1 cellular context compared by ENCODE assay signal in genomic region chr17:40151414-40151955, GRCh38.
TF ChIP-seq lines count a peak whose summit lies in the region.

No MANE protein-coding gene starts in this region.

TF ChIP-seq in SK-N-SH, 30 proteins besides CTCF, POLR2A, EP300 and RAD21 (continued from another document):
- no peak for TF ChIP-seq REST (IDR thresholded peaks at IDR 0.05; ENCODE audit: low read depth, low read length)
- TF ChIP-seq, protein P1, sequence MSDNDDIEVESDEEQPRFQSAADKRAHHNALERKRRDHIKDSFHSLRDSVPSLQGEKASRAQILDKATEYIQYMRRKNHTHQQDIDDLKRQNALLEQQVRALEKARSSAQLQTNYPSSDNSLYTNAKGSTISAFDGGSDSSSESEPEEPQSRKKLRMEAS (IDR thresholded peaks at IDR 0.05; ENCODE audit: low read depth): no peak
- no peak for TF ChIP-seq NRF1 (IDR thresholded peaks at IDR 0.05; ENCODE audit: low read depth, low read length)
- TF ChIP-seq GATA2 (CRISPR knock-in tag; IDR thresholded peaks at IDR 0.05): no peak
- no peak for TF ChIP-seq GABPA (IDR thresholded peaks at IDR 0.05; ENCODE audit: low read depth)
- TF ChIP-seq FOXJ3 (CRISPR knock-in tag; IDR thresholded peaks at IDR 0.05): no peak
- no peak for TF ChIP-seq NFIC (IDR thresholded peaks at IDR 0.05; ENCODE audit: borderline replicate concordance)
- TF ChIP-seq ZBTB33 (IDR thresholded peaks at IDR 0.05; ENCODE audit: borderline replicate concordance, low read depth): no peak
- TF ChIP-seq POLR2AphosphoS5 (IDR thresholded peaks at IDR 0.05; ENCODE audit: low read depth, low read length): no peak
